In the genomic region with DNA sequence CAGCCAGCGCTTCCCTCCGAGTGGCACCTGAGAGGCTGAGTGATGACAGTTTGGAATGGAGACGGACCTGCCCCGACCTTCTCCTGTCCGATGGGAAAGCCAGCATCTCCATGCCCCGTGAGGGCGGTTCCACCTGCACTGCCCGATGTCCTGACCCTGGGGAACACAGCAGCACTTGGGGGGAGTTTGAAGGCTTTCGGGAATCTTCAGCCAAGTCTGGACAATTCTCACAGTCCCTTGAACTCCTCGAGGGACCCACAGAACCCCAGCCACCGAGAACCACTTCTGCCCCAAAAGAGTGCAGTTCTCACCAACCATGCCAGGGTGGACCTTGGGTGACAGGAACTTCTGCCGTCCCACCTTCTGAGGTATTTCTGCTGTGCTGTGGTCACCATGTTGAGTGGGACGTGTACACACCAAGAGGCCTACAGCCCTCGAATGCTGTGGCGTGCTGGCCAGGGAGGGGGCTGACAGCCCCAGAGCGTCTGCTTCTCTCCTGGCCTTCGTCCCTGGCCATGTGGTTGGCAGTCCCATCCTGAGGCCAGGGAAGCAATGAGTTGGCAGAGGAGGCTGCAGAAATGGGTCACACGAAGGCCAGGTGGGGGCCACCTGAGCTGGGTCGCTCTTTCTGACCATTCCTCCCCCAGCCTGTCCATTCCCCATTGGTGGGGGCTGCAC, we compare ENCODE assay signal across 9 cellular contexts. TPM values are rescaled to one million over a fixed set of nuclear protein-coding genes. Genes with fewer than 3 reads are reported as not detected.
A peak's percentile ranks its signal among the peaks of the same experiment; 100 is the strongest.
DNase-seq lines count a peak whose midpoint lies in the region; ATAC-seq and TF ChIP-seq lines count a peak whose summit lies in the region.
"Had no signal": no experiment of that assay in that cellular context is flagged by ENCODE, and none has a peak within 500 bp of the region (broad histone marks: within the 10 kb centered on the region; RNA-seq: fewer than 3 reads in every experiment).

No MANE protein-coding gene starts in this region.

- TF ChIP-seq CTCF in AG04450 (IDR thresholded peaks at IDR 0.05; ENCODE audit: low read depth, low read length) = no peak

- CTCF ChIA-PET in AG04450 (lab: Charles Lee) = interaction anchor here (0.6 kb wide), 1 partner anchor 11 kb away, joined by 3 read pairs; no protein-coding TSS in a partner anchor

- intact Hi-C loops in dendritic cell treated with granulocyte-macrophage colony-stimulating factor and Interleukin-4, amounts not matched to agents 40 ng/mL and 50 ng/mL, for 4 days (cut with micrococcal nuclease) = no loop called here

- peak overlapping the region; percentile 85 for H3K27ac Mint-ChIP-seq in dendritic cell treated with granulocyte-macrophage colony-stimulating factor and Interleukin-4, amounts not matched to agents 40 ng/mL and 50 ng/mL, for 4 days
- peak overlapping the region in 9 of 10 donors; percentile 25 to 94 (median 73) for H3K27ac Mint-ChIP-seq in naive thymus-derived CD8-positive, alpha-beta T cell

- peaks cover 13% of the 10 kb centered on the region; the same call in 1 of the 2 replicates for H4K20me1 ChIP-seq in Karpas-422 (ENCODE audit: insufficient read depth, low read depth, low read length)

- H3K27me3 Mint-ChIP-seq in dendritic cell treated with granulocyte-macrophage colony-stimulating factor and Interleukin-4, amounts not matched to agents 40 ng/mL and 50 ng/mL, for 4 days = peaks cover 28% of the 10 kb centered on the region
- H3K27me3 Mint-ChIP-seq in naive thymus-derived CD8-positive, alpha-beta T cell = peaks cover 0 to 3% (median 0%) of the 10 kb centered on the region in 5 donors

- H3K9me2 ChIP-seq in Karpas-422 (replicated peaks; ENCODE audit: insufficient read depth, low read length) = no peaks in the 10 kb centered on the region

- no peaks in the 10 kb centered on the region for H3K36me3 ChIP-seq in Karpas-422 (ENCODE audit: insufficient read depth, low read length)

- no peaks in the 10 kb centered on the region for H3K36me3 Mint-ChIP-seq in dendritic cell treated with granulocyte-macrophage colony-stimulating factor and Interleukin-4, amounts not matched to agents 40 ng/mL and 50 ng/mL, for 4 days (ENCODE audit: low read depth)
- no peaks in the 10 kb centered on the region for H3K36me3 Mint-ChIP-seq in naive thymus-derived CD8-positive, alpha-beta T cell

- no peak for ATAC-seq in naive thymus-derived CD8-positive, alpha-beta T cell

- H3K9me3 ChIP-seq in AG04450 (ENCODE audit: control insufficient read depth, insufficient read depth, low read length) (peaks cover 3% of the 10 kb centered on the region; the same call in 1 of the 2 replicates), Karpas-422 (ENCODE audit: low read length) (no peaks in the 10 kb centered on the region)

- H3K27ac ChIP-seq in AG04450 (ENCODE audit: low read depth, low read length) = no peak overlapping the region
- H3K27ac ChIP-seq in Karpas-422 (ENCODE audit: low read length) = no peak overlapping the region

- no peaks in the 10 kb centered on the region for H3K9me3 Mint-ChIP-seq in dendritic cell treated with granulocyte-macrophage colony-stimulating factor and Interleukin-4, amounts not matched to agents 40 ng/mL and 50 ng/mL, for 4 days
- H3K9me3 Mint-ChIP-seq in naive thymus-derived CD8-positive, alpha-beta T cell = no peaks in the 10 kb centered on the region

- DNase-seq in AG04450 (ENCODE audit: low read depth, low spot score) = no peak
- DNase-seq in Karpas-422 = no peak
- peak in 1 of 10 donors; percentile 36 for DNase-seq in naive thymus-derived CD8-positive, alpha-beta T cell
- DNase-seq in NCI-H1436 treated with DMSO at 0.1 percent for 48 hours (lab: John Stamatoyannopoulos, UW) = no peak
- no peak for DNase-seq in epidermal melanocyte (ENCODE audit: insufficient read length, low spot score)
- DNase-seq in effector CD4-positive, alpha-beta T cell = no peak
- no peak for DNase-seq in islet precursor cell
- DNase-seq: activated CD4-positive, CD25-positive, alpha-beta regulatory T cell had no signal

- H3K27me3 ChIP-seq in AG04450 (ENCODE audit: control insufficient read depth, insufficient read depth, low read length) (peaks cover 2% of the 10 kb centered on the region), Karpas-422 (ENCODE audit: low read length) (no peaks in the 10 kb centered on the region)

- peaks cover 34% of the 10 kb centered on the region for H3K4me1 Mint-ChIP-seq in dendritic cell treated with granulocyte-macrophage colony-stimulating factor and Interleukin-4, amounts not matched to agents 40 ng/mL and 50 ng/mL, for 4 days (ENCODE audit: low read depth)
- peaks cover 0 to 11% (median 4%) of the 10 kb centered on the region in 4 donors for H3K4me1 Mint-ChIP-seq in naive thymus-derived CD8-positive, alpha-beta T cell

- peak overlapping the region; percentile 75 for H3K4me3 Mint-ChIP-seq in dendritic cell treated with granulocyte-macrophage colony-stimulating factor and Interleukin-4, amounts not matched to agents 40 ng/mL and 50 ng/mL, for 4 days
- H3K4me3 Mint-ChIP-seq in naive thymus-derived CD8-positive, alpha-beta T cell = peak overlapping the region; percentile 59 to 87 (median 72)

- H2AFZ ChIP-seq in Karpas-422 (ENCODE audit: low read length) = no peak overlapping the region

- H3K79me2 ChIP-seq in Karpas-422 (ENCODE audit: low read length) = no peaks in the 10 kb centered on the region

- POLR2A ChIA-PET in AG04450 (lab: Yijun Ruan, JAX) = interaction anchor here (0.6 to 1.3 kb wide), 2 partner anchors 9 to 17 kb away, joined by 3 to 4 read pairs; no protein-coding TSS in a partner anchor
- POLR2A ChIA-PET in naive thymus-derived CD8-positive, alpha-beta T cell (lab: Charles Lee) = interaction anchor here (1.2 kb wide), 1 partner anchor 33 kb away, joined by 5 read pairs; no protein-coding TSS in a partner anchor

- H3K9ac ChIP-seq in Karpas-422 (ENCODE audit: low read length) = peak overlapping the region; percentile 83

- peak overlapping the region; percentile 69 for H3K4me3 ChIP-seq in AG04450 (ENCODE audit: low read depth, low read length)
- H3K4me3 ChIP-seq in Karpas-422 (ENCODE audit: low read length) = peak overlapping the region; percentile 84

- peak overlapping the region; percentile 98 for H3K4me2 ChIP-seq in Karpas-422 (ENCODE audit: low read depth, low read length, poor library complexity, severe bottlenecking)

- peaks cover 25% of the 10 kb centered on the region for H3K4me1 ChIP-seq in Karpas-422 (ENCODE audit: low read length)

RNA-seq across cellular contexts. Expression of gene CLBA1, which starts 1.0 kb away (rescaled TPM):
- polyA plus RNA-seq in AG04450 (2011; rRNA removed) = 4.6 and 4.9 TPM in 2 replicates
- 2.4 and 4.2 TPM in 2 replicates for polyA minus RNA-seq in AG04450 (2011; rRNA and poly(A)+ RNA removed)
- 9.4 and 14.5 TPM in 2 replicates for total RNA-seq in Karpas-422 (2014; rRNA removed; shearing (Covaris generic); ENCODE audit: low replicate concordance)
- 1 to 10 TPM; 2.0 to 2.4 TPM for total RNA-seq in naive thymus-derived CD8-positive, alpha-beta T cell
- polyA plus RNA-seq in naive thymus-derived CD8-positive, alpha-beta T cell = 1 to 10 TPM in 2 of 3 donors, under 1 TPM in 1; 0.67 to 2.3 (median 1.2) TPM

RNA-seq across cellular contexts. Expression of gene AHNAK2, which starts 8.5 kb away (rescaled TPM):
- 10.0 and 10.5 TPM in 2 replicates for polyA plus RNA-seq in AG04450 (2011; rRNA removed)
- 40.9 and 45.1 TPM in 2 replicates for polyA minus RNA-seq in AG04450 (2011; rRNA and poly(A)+ RNA removed)
- total RNA-seq in Karpas-422 (2014; rRNA removed; shearing (Covaris generic); ENCODE audit: low replicate concordance) = under 0.01 TPM in 1 of 2 replicates, not detected in the other
- not detected for total RNA-seq in naive thymus-derived CD8-positive, alpha-beta T cell
- polyA plus RNA-seq in naive thymus-derived CD8-positive, alpha-beta T cell = not detected

RNA-seq across cellular contexts. Expression of gene CDCA4, which starts 34.3 kb away (rescaled TPM):
- polyA plus RNA-seq in AG04450 (2011; rRNA removed) = 6.8 and 7.8 TPM in 2 replicates
- 5.0 and 6.3 TPM in 2 replicates for polyA minus RNA-seq in AG04450 (2011; rRNA and poly(A)+ RNA removed)
- 25.2 and 33.5 TPM in 2 replicates for total RNA-seq in Karpas-422 (2014; rRNA removed; shearing (Covaris generic); ENCODE audit: low replicate concordance)
- 10 to 100 TPM; 11.0 to 12.4 TPM for total RNA-seq in naive thymus-derived CD8-positive, alpha-beta T cell
- polyA plus RNA-seq in naive thymus-derived CD8-positive, alpha-beta T cell = 10 to 100 TPM in 2 of 3 donors, 1 to 10 TPM in 1; 8.2 to 12.0 (median 11.3) TPM
